In genomic region chr14:72893636-72894322, GRCh38 we compare ENCODE assay signal across 8 cellular contexts. TPM values are rescaled to one million over a fixed set of nuclear protein-coding genes. Genes with fewer than 3 reads are reported as not detected.
DNase-seq lines count a peak whose midpoint lies in the region; ATAC-seq and TF ChIP-seq lines count a peak whose summit lies in the region.

DPF3 (minus strand) TSS chr14:72894101; CDS start chr14:72894088, 13 bp downstream.

- ATAC-seq in GM21619 (IDR thresholded peaks at IDR 0.05; ENCODE audit: unreplicated experiment), result peak; percentile 98

- DNase-seq in D341Med (ENCODE audit: low spot score) (peak; percentile 97), OCI-LY7 (ENCODE audit: low spot score) (peak; percentile 86), activated T-cell treated with anti-CD3 and anti-CD28 coated beads for 48 hours (ENCODE audit: low read depth) (peak; percentile 89), erythroblast (lab: John Stamatoyannopoulos, UW) (peak; percentile 97 to 98), mucosa of gallbladder (ENCODE audit: low spot score) (peak; percentile 95)
- DNase-seq in stimulated activated CD8-positive, alpha-beta memory T cell treated with anti-CD3 and anti-CD28 coated beads, Interleukin-4, amount 100 ng/mL, for 1 hour (ENCODE audit: low read depth in 2 of 2, low spot score in 1 of 2), result peak; percentile 82 to 83

- POLR2A ChIA-PET in OCI-LY7 (lab: Charles Lee), result interaction anchor here (0.6 to 0.9 kb wide), 3 partner anchors 23 to 382 kb away, joined by 3 to 4 read pairs (median 3); no protein-coding TSS in a partner anchor

- TF ChIP-seq CTCF in OCI-LY7 (conservative IDR thresholded peaks at IDR 0.05; ENCODE audit: low read length), result no peak

- no peaks in the 10 kb centered on the region for H3K9me3 ChIP-seq in OCI-LY7 (ENCODE audit: low read length)

- H3K4me3 ChIP-seq in OCI-LY7 (ENCODE audit: low read depth, low read length, poor library complexity, severe bottlenecking), result peak within 1 kb of the TSS; percentile 73

- H3K79me2 ChIP-seq in OCI-LY7 (ENCODE audit: insufficient read depth, low read depth, low read length), result no peaks in the 10 kb centered on the region

- BruUV-seq in OCI-LY7 (replicated peaks; lab: Mats Ljungman, UMichigan), result no TSS peak

- H3K27ac ChIP-seq in OCI-LY7 (ENCODE audit: low read depth, low read length, poor library complexity, severe bottlenecking), result no peak within 1 kb of the TSS

- intact Hi-C loops in OCI-LY7 (cut with micrococcal nuclease; ENCODE audit: unreplicated experiment), result no loop called here

- peak within 1 kb of the TSS; percentile 97 to 99 (median 98) for H3K4me3 Mint-ChIP-seq in IgD-negative memory B cell

- H3K27me3 Mint-ChIP-seq in IgD-negative memory B cell, result peaks cover 11% of the 10 kb centered on the region

- no peaks in the 10 kb centered on the region for H3K9me3 Mint-ChIP-seq in IgD-negative memory B cell

- no peaks in the 10 kb centered on the region for H3K36me3 Mint-ChIP-seq in IgD-negative memory B cell

- peaks cover 20% of the 10 kb centered on the region for H3K4me1 ChIP-seq in OCI-LY7 (ENCODE audit: insufficient read depth, low read length, poor library complexity, severe bottlenecking)

- H3K4me2 ChIP-seq in OCI-LY7 (ENCODE audit: low read length), result peak within 1 kb of the TSS; percentile 86

- no peaks in the 10 kb centered on the region for H4K20me1 ChIP-seq in OCI-LY7 (ENCODE audit: insufficient read depth, low read length)

- H2AFZ ChIP-seq in OCI-LY7 (ENCODE audit: low read length), result peak within 1 kb of the TSS; percentile 66

- H3K27ac Mint-ChIP-seq in IgD-negative memory B cell, result peak within 1 kb of the TSS; percentile 83 to 94 (median 89)

- CTCF ChIA-PET in OCI-LY7 (lab: Charles Lee; ENCODE audit: unreplicated experiment), result interaction anchor here (1.0 to 1.2 kb wide), 2 partner anchors 10 to 379 kb away, joined by 3 read pairs; no protein-coding TSS in a partner anchor

- H3K36me3 ChIP-seq in OCI-LY7 (ENCODE audit: insufficient read depth, low read length), result no peaks in the 10 kb centered on the region

- TF ChIP-seq POLR2A in erythroblast (IDR thresholded peaks at IDR 0.05; ENCODE audit: low read length), result peak; percentile 36

- no peaks in the 10 kb centered on the region for H3K9me2 ChIP-seq in OCI-LY7 (ENCODE audit: insufficient read depth, low read length)

- H3K4me1 Mint-ChIP-seq in IgD-negative memory B cell, result peaks cover 10 to 21% (median 14%) of the 10 kb centered on the region in 3 donors

RNA-seq across cellular contexts. Expression of gene DPF3, which starts in this region (rescaled TPM):
- polyA plus RNA-seq in IgD-negative memory B cell, result 6.0 TPM
- total RNA-seq in OCI-LY7 (2014; rRNA removed; shearing (Covaris generic)), result not detected in 2 replicates
- total RNA-seq in OCI-LY7 (2022) (0.42 and 0.55 TPM in 2 replicates), mucosa of gallbladder (4.5 TPM)

Comparison
In these comparisons a context has a peak if more than half of its experiments do, and no peak if none do; other contexts are left out.
1. Peak in DNase-seq, H3K4me3 ChIP-seq and H3K4me2 ChIP-seq in OCI-LY7; RNA of the gene not detected or under 1 TPM.